ENCODE assay signal across 9 cellular contexts in the genomic region with DNA sequence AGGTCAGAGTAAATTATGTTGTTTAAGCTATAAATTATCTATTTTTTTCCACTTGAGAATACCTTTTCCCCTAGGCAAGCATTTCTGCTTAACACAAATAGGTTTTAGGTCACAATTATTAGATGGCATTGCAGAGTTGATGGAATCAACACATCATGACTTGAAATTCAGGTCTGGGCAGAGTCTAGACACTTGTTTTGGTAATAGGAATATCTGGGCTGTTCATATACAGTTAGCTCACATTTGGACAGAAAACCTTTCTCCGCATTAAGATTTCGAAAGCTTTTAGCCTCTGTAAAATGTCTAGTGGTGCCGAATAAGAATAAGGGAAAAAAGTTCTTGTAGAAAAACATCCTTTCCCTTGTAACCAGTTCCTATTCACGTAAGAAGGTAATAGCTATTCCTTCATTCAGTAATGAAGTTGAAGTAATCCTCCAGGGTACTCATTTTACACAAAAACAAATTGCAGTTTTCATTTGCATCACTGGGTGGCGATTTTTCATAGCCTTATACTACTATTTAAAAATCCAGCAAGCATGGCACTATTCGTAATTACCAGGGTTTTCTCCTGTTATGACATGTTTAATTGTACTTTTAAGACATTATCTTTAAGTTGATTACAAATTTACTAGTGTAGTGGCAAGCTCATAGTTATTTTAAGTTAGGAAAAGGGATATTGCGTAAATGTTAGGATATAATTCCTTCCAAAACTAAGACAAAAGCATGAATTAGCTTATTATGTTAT. TPM values are rescaled to one million over a fixed set of nuclear protein-coding genes. Genes with fewer than 3 reads are reported as not detected.
DNase-seq lines count a peak whose midpoint lies in the region; ATAC-seq and TF ChIP-seq lines count a peak whose summit lies in the region.
"Had no signal": no experiment of that assay in that cellular context is flagged by ENCODE, and none has a peak within 500 bp of the region (broad histone marks: within the 10 kb centered on the region; RNA-seq: fewer than 3 reads in every experiment).

No MANE protein-coding gene starts in this region.

- WGBS in mammary epithelial cell (ENCODE audit: low coverage, missing lambda C conversion rate), result 18% methylated on average over 7 of the region's 7 CpGs

- H3K27ac ChIP-seq in mammary epithelial cell (ENCODE audit: insufficient read depth, low read depth, low read length), result no peak overlapping the region

- DNase-seq in NCI-H187 (lab: John Stamatoyannopoulos, UW), result peak; percentile 13 to 48
- DNase-seq in NCI-H187 treated with DMSO at 0.1 percent for 48 hours (lab: John Stamatoyannopoulos, UW), result no peak
- DNase-seq in RPMI7951 (ENCODE audit: low read depth), result peak; percentile 59
- DNase-seq in mammary epithelial cell, result peak; percentile 66
- DNase-seq in kidney epithelial cell (ENCODE audit: low read depth), result peak; percentile 26
- peak; percentile 42 for DNase-seq in stimulated activated CD8-positive, alpha-beta memory T cell treated with anti-CD3 and anti-CD28 coated beads, Interleukin-4, amount 100 ng/mL, for 48 hours

- no TSS peak for BruUV-seq in mammary epithelial cell (replicated peaks; lab: Mats Ljungman, UMichigan)

- intact Hi-C loops in mammary epithelial cell (cut with micrococcal nuclease), result loop anchor here (1.0 to 5.0 kb wide), 5 partner anchors 80 to 536 kb away; a partner anchor contains a TSS

- ATAC-seq in GM21717 (IDR thresholded peaks at IDR 0.05; ENCODE audit: unreplicated experiment), result peak; percentile 76

- H2AFZ ChIP-seq in Loucy (ENCODE audit: low read length), result peak overlapping the region; percentile 23; the same call in 1 of the 2 replicates
- peak overlapping the region; percentile 69 for H2AFZ ChIP-seq in mammary epithelial cell (ENCODE audit: low read depth, low read length)

- H3F3A ChIP-seq in Loucy (ENCODE audit: low read depth), result 0 out of 2 replicates have a peak, but pooled peaks cover 7% of the 10 kb centered on the region

- TF ChIP-seq CTCF in Loucy (conservative IDR thresholded peaks at IDR 0.05; ENCODE audit: low read length) (peak; percentile 81), mammary epithelial cell (conservative IDR thresholded peaks at IDR 0.05 in 1 of 2, IDR thresholded peaks at IDR 0.05 in 1 of 2; ENCODE audit: extremely low read depth in 1 of 2, insufficient read depth in 1 of 2, low read depth in 1 of 2, low read length in 2 of 2) (peak; percentile 60 to 61), kidney epithelial cell (IDR thresholded peaks at IDR 0.05; ENCODE audit: insufficient read depth, low read length, poor library complexity, severe bottlenecking) (peak; percentile 57)

- in situ Hi-C loops in mammary epithelial cell (cut with MboI; ENCODE audit: low sequenced_read_pairs in 2 of 2), result loop anchor here in 1 of 2 donors (10.0 kb wide), 1 partner anchor 83 kb away; no protein-coding TSS in a partner anchor

- H3K27me3 ChIP-seq in Loucy (ENCODE audit: insufficient read depth, low read length, poor library complexity, severe bottlenecking), result no peaks in the 10 kb centered on the region
- H3K27me3 ChIP-seq in mammary epithelial cell (ENCODE audit: insufficient read depth, low read length), result no peaks in the 10 kb centered on the region
- no peaks in the 10 kb centered on the region for H3K27me3 ChIP-seq in kidney epithelial cell (ENCODE audit: control insufficient read depth, insufficient read depth, low read length)
- H3K27me3 ChIP-seq: BLaER1 treated with 17β-estradiol and CSF1 and Interleukin-3, amounts not matched to agents 10 nM and 100 nM had no signal

- H3K4me3 ChIP-seq in Loucy (ENCODE audit: low read length, poor library complexity, severe bottlenecking) (peak overlapping the region; percentile 47), mammary epithelial cell (replicated peaks in 1 of 3; ENCODE audit: insufficient read depth in 1 of 3, low read depth in 2 of 3, low read length in 3 of 3) (no peak overlapping the region), kidney epithelial cell (ENCODE audit: low read depth, low read length) (no peak overlapping the region)
- H3K4me3 ChIP-seq: BLaER1 treated with 17β-estradiol and CSF1 and Interleukin-3, amounts not matched to agents 10 nM and 100 nM had no signal

- no peaks in the 10 kb centered on the region for H3K9me3 ChIP-seq in Loucy (ENCODE audit: insufficient read depth, low read depth, low read length)
- H3K9me3 ChIP-seq in mammary epithelial cell (replicated peaks; ENCODE audit: insufficient read depth, low read length), result no peaks in the 10 kb centered on the region

- H3K4me1 ChIP-seq in Loucy (ENCODE audit: insufficient read depth, low read length, poor library complexity, severe bottlenecking), result peaks cover 20% of the 10 kb centered on the region
- H3K4me1 ChIP-seq in mammary epithelial cell (ENCODE audit: insufficient read depth, low read length), result peaks cover 5% of the 10 kb centered on the region

- H3K9ac ChIP-seq in Loucy (ENCODE audit: low read depth, low read length, poor library complexity, severe bottlenecking) (peak overlapping the region; percentile 53), mammary epithelial cell (ENCODE audit: insufficient read depth, low read length) (peak overlapping the region; percentile 8)
- H3K9ac ChIP-seq: BLaER1 treated with 17β-estradiol and CSF1 and Interleukin-3, amounts not matched to agents 10 nM and 100 nM had no signal

- dilution Hi-C loops in mammary epithelial cell (cut with HindIII; ENCODE audit: low sequenced_read_pairs), result no loop called here

- peaks cover 19% of the 10 kb centered on the region; the same call in 1 of the 2 replicates for H3K79me2 ChIP-seq in Loucy (ENCODE audit: insufficient read depth, low read length)
- H3K79me2 ChIP-seq in mammary epithelial cell (ENCODE audit: insufficient read depth, low read length), result peaks cover 5% of the 10 kb centered on the region

- H4K20me1 ChIP-seq in Loucy (ENCODE audit: insufficient read depth, low read length, poor library complexity, severe bottlenecking) (no peaks in the 10 kb centered on the region), mammary epithelial cell (ENCODE audit: insufficient read depth, low read length) (no peaks in the 10 kb centered on the region)
- H4K20me1 ChIP-seq: BLaER1 treated with 17β-estradiol and CSF1 and Interleukin-3, amounts not matched to agents 10 nM and 100 nM had no signal

- H3K4me2 ChIP-seq in Loucy (ENCODE audit: low read depth, low read length, poor library complexity, severe bottlenecking), result peak overlapping the region; percentile 53
- H3K4me2 ChIP-seq in mammary epithelial cell (ENCODE audit: insufficient read depth, low read depth, low read length), result peak overlapping the region; percentile 62

- H3K36me3 ChIP-seq in Loucy (ENCODE audit: insufficient read depth, low read length), result peaks cover 4% of the 10 kb centered on the region; the same call in 1 of the 2 replicates
- no peaks in the 10 kb centered on the region for H3K36me3 ChIP-seq in mammary epithelial cell (ENCODE audit: insufficient read depth, low read length)
- H3K36me3 ChIP-seq in kidney epithelial cell (ENCODE audit: control insufficient read depth, insufficient read depth, low read length), result no peaks in the 10 kb centered on the region

- CTCF ChIA-PET in mammary epithelial cell (lab: Charles Lee; ENCODE audit: low non-redundant PET), result interaction anchor here (0.6 to 1.3 kb wide), 8 partner anchors 41 to 509 kb away, joined by 3 to 5 read pairs (median 4); a partner anchor contains a TSS

- H3K9me2 ChIP-seq in Loucy (replicated peaks; ENCODE audit: low read depth, low read length), result no peaks in the 10 kb centered on the region

RNA-seq across cellular contexts. Expression of a gene that starts 37.0 kb away (rescaled TPM):
- total RNA-seq in RPMI7951 (2014; rRNA removed; shearing (Covaris generic)), result 167 and 175 TPM in 2 replicates
- 10 to 100 TPM; 14.3 to 47.9 TPM for total RNA-seq in mammary epithelial cell
- polyA plus RNA-seq in mammary epithelial cell, result 40.1 TPM
- 14.2 TPM for polyA minus RNA-seq in mammary epithelial cell
- 21.2 and 22.2 TPM in 2 replicates for total RNA-seq in kidney epithelial cell

RNA-seq across cellular contexts. Expression of a gene that starts 40.8 kb away (rescaled TPM):
- total RNA-seq in RPMI7951 (2014; rRNA removed; shearing (Covaris generic)), result 21.2 and 24.4 TPM in 2 replicates
- total RNA-seq in mammary epithelial cell (10 to 100 TPM; 12.0 to 12.7 TPM), kidney epithelial cell (10.7 and 16.2 TPM in 2 replicates)
- 11.5 TPM for polyA plus RNA-seq in mammary epithelial cell
- 3.1 TPM for polyA minus RNA-seq in mammary epithelial cell
